16 cellular contexts compared by ENCODE assay signal in genomic region chr3:194841515-194841841, GRCh38.
DNase-seq lines count a peak whose midpoint lies in the region; ATAC-seq, FAIRE-seq and TF ChIP-seq lines count a peak whose summit lies in the region.
"Had no signal": no experiment of that assay in that cellular context is flagged by ENCODE, and none has a peak within 500 bp of the region (broad histone marks: within the 10 kb centered on the region; RNA-seq: fewer than 3 reads in every experiment).

No MANE protein-coding gene starts in this region.

- CTCF ChIA-PET in HCT116 (lab: Charles Lee): interaction anchor here (1.6 kb wide), 1 partner anchor 28 kb away, joined by 3 read pairs; no protein-coding TSS in a partner anchor

- H2AFZ ChIP-seq in HCT116 (ENCODE audit: low read depth, low read length, poor library complexity, severe bottlenecking) (no peak overlapping the region), smooth muscle cell (ENCODE audit: low read depth) (no peak overlapping the region)

- 83 to 93% (median 88%) methylated on average over 2 of the region's 2 CpGs for WGBS in heart left ventricle, 4 donors
- WGBS in right cardiac atrium: 66% methylated on average over 2 of the region's 2 CpGs
- WGBS in smooth muscle cell (ENCODE audit: low lambda C conversion rate): 45% methylated on average over 2 of the region's 2 CpGs

- BruUV-seq in HCT116 (replicated peaks; lab: Mats Ljungman, UMichigan): no TSS peak

- POLR2A ChIA-PET in HCT116 (lab: Charles Lee): no interaction called here

- H3K79me2 ChIP-seq in HCT116 (ENCODE audit: insufficient read depth, low read length) (no peaks in the 10 kb centered on the region), smooth muscle cell (ENCODE audit: low read depth) (no peaks in the 10 kb centered on the region)

- ATAC-seq in heart left ventricle (peak in 3 of 4 donors; percentile 14 to 25 (median 20)), Right ventricle myocardium superior (ENCODE audit: poor library complexity) (no peak), HCT116 (0 out of 2 replicates have a peak, but pooled peaks have one; percentile 11), right cardiac atrium (peak in 1 of 2 donors; percentile 25)

- no peak for FAIRE-seq in frontal cortex (lab: Jason Lieb, UNC)
- FAIRE-seq: GM12892 had no signal

- no peak overlapping the region for H3K4me3 ChIP-seq in heart left ventricle
- no peak overlapping the region for H3K4me3 ChIP-seq in HCT116 (replicated peaks in 1 of 2; ENCODE audit: low read depth in 1 of 2, low read length in 2 of 2)
- no peak overlapping the region for H3K4me3 ChIP-seq in right cardiac atrium (ENCODE audit: low read length)
- no peak overlapping the region for H3K4me3 ChIP-seq in smooth muscle cell
- H3K4me3 ChIP-seq: BLaER1, HAP-1 had no signal

- TF ChIP-seq RAD21 in HCT116 (IDR thresholded peaks at IDR 0.05; ENCODE audit: low read depth): no peak

- H3K27ac ChIP-seq in heart left ventricle: peak overlapping the region in 1 of 12 donors; percentile 49
- H3K27ac ChIP-seq in HCT116 (ENCODE audit: low read depth, low read length): no peak overlapping the region
- peak overlapping the region; percentile 63 for H3K27ac ChIP-seq in right cardiac atrium (ENCODE audit: low read length)
- H3K27ac ChIP-seq in smooth muscle cell (ENCODE audit: low read depth): peak overlapping the region; percentile 84
- H3K27ac ChIP-seq: 22Rv1, BLaER1, HL-60 had no signal

- no peak overlapping the region for H3K9ac ChIP-seq in HCT116 (ENCODE audit: low read length)
- peak overlapping the region; percentile 21 for H3K9ac ChIP-seq in smooth muscle cell (ENCODE audit: low read depth)
- H3K9ac ChIP-seq: BLaER1 had no signal

- RAD21 ChIA-PET in HCT116 (lab: Charles Lee; ENCODE audit: low non-redundant PET in 1 of 2, low total read pairs in 2 of 2, uncharacterized antibody in 2 of 2, unreplicated experiment in 2 of 2): no interaction called here

- H3K9me3 ChIP-seq in heart left ventricle (no peaks in the 10 kb centered on the region), HCT116 (ENCODE audit: control insufficient read depth in 1 of 2, insufficient read depth in 1 of 2, low read depth in 1 of 2, low read length in 2 of 2) (no peaks in the 10 kb centered on the region), right cardiac atrium (ENCODE audit: control insufficient read depth, low read length) (no peaks in the 10 kb centered on the region), smooth muscle cell (replicated peaks; ENCODE audit: low read depth) (no peaks in the 10 kb centered on the region)
- H3K9me3 ChIP-seq: HAP-1 had no signal

- TF ChIP-seq CTCF in heart left ventricle (IDR thresholded peaks at IDR 0.05): no peak
- no peak for TF ChIP-seq CTCF in HCT116 (IDR thresholded peaks at IDR 0.05 in 2 of 3, conservative IDR thresholded peaks at IDR 0.05 in 1 of 3; ENCODE audit: borderline replicate concordance in 1 of 3, insufficient read depth in 1 of 3, low read depth in 2 of 3, low read length in 2 of 3)
- no peak for TF ChIP-seq CTCF in smooth muscle cell (IDR thresholded peaks at IDR 0.05; ENCODE audit: borderline replicate concordance, insufficient read depth, poor library complexity, severe bottlenecking)

- H3K36me3 ChIP-seq in heart left ventricle (no peaks in the 10 kb centered on the region), HCT116 (ENCODE audit: control insufficient read depth in 1 of 2, insufficient read depth in 2 of 2, low read length in 2 of 2) (no peaks in the 10 kb centered on the region), smooth muscle cell (ENCODE audit: low read depth) (no peaks in the 10 kb centered on the region)
- H3K36me3 ChIP-seq: BLaER1, HAP-1 had no signal

- H3K4me2 ChIP-seq in HCT116 (ENCODE audit: low read length): no peak overlapping the region
- peak overlapping the region; percentile 68 for H3K4me2 ChIP-seq in smooth muscle cell
- H3K4me2 ChIP-seq: BLaER1 had no signal

- no peaks in the 10 kb centered on the region for H3K9me2 ChIP-seq in HCT116 (ENCODE audit: insufficient read depth)

- H4K20me1 ChIP-seq in HCT116 (ENCODE audit: insufficient read depth): no peaks in the 10 kb centered on the region
- no peaks in the 10 kb centered on the region for H4K20me1 ChIP-seq in smooth muscle cell (ENCODE audit: low read depth)
- H4K20me1 ChIP-seq: BLaER1 had no signal

- TF ChIP-seq POLR2A in heart left ventricle (IDR thresholded peaks at IDR 0.05): no peak
- no peak for TF ChIP-seq POLR2A in HCT116 (IDR thresholded peaks at IDR 0.05; ENCODE audit: borderline replicate concordance, extremely low read depth, insufficient read depth, insufficient read length)

- H3F3A ChIP-seq in smooth muscle cell (ENCODE audit: low read depth): peaks cover 6% of the 10 kb centered on the region

- no peak for DNase-seq in heart left ventricle
- no peak for DNase-seq in Right ventricle myocardium superior
- no peak for DNase-seq in HCT116 (ENCODE audit: low read depth, low spot score)
- no peak for DNase-seq in right cardiac atrium
- DNase-seq in smooth muscle cell (lab: John Stamatoyannopoulos, UW; ENCODE audit: unreplicated experiment): no peak
- no peak for DNase-seq in kidney glomerular epithelial cell (lab: John Stamatoyannopoulos, UW)
- no peak for DNase-seq in frontal cortex (ENCODE audit: low spot score in 2 of 2)
- DNase-seq: CD8-positive, alpha-beta memory T cell; DND-41; GDM1; GOT3 had no signal

- H3K27me3 ChIP-seq in heart left ventricle: no peaks in the 10 kb centered on the region
- no peaks in the 10 kb centered on the region for H3K27me3 ChIP-seq in HCT116 (ENCODE audit: insufficient read depth, low read length)
- no peaks in the 10 kb centered on the region for H3K27me3 ChIP-seq in right cardiac atrium (ENCODE audit: control insufficient read depth, insufficient read depth)
- no peaks in the 10 kb centered on the region for H3K27me3 ChIP-seq in smooth muscle cell (ENCODE audit: low read depth)
- H3K27me3 ChIP-seq: BLaER1 had no signal

- H3K4me1 ChIP-seq in heart left ventricle: peaks cover 0 to 15% (median 6%) of the 10 kb centered on the region in 12 donors
- peaks cover 0 to 8% of the 10 kb centered on the region in 2 experiments; a peak in 2 of 4 replicates for H3K4me1 ChIP-seq in HCT116 (ENCODE audit: control insufficient read depth in 1 of 2, insufficient read depth in 2 of 2, low read length in 2 of 2)
- H3K4me1 ChIP-seq in right cardiac atrium (ENCODE audit: control insufficient read depth, insufficient read depth, low read length): peaks cover 3% of the 10 kb centered on the region
- H3K4me1 ChIP-seq in smooth muscle cell (ENCODE audit: low read depth): peaks cover 5% of the 10 kb centered on the region
- H3K4me1 ChIP-seq: HAP-1 had no signal

- intact Hi-C loops in heart left ventricle (cut with DNase I): no loop called here
- intact Hi-C loops in Right ventricle myocardium superior (cut with DNase I): no loop called here
- intact Hi-C loops in HCT116 (cut with micrococcal nuclease): no loop called here
- intact Hi-C loops in right cardiac atrium (cut with DNase I): no loop called here

TF ChIP-seq in HCT116, 20 proteins besides CTCF, POLR2A, EP300 and RAD21:
- TF ChIP-seq ATF3 (IDR thresholded peaks at IDR 0.05) (no peak), CEBPB (IDR thresholded peaks at IDR 0.05; ENCODE audit: low read depth) (no peak), FOSL1 (IDR thresholded peaks at IDR 0.05; ENCODE audit: low read depth) (no peak), YY1 (IDR thresholded peaks at IDR 0.05; ENCODE audit: extremely low read depth, insufficient replicate concordance, low read depth, low read length) (no peak), ELF1 (IDR thresholded peaks at IDR 0.05; ENCODE audit: borderline replicate concordance, low read depth) (no peak), EZH2phosphoT487 (IDR thresholded peaks at IDR 0.05; ENCODE audit: borderline replicate concordance) (no peak)
- TF ChIP-seq, protein P1, sequence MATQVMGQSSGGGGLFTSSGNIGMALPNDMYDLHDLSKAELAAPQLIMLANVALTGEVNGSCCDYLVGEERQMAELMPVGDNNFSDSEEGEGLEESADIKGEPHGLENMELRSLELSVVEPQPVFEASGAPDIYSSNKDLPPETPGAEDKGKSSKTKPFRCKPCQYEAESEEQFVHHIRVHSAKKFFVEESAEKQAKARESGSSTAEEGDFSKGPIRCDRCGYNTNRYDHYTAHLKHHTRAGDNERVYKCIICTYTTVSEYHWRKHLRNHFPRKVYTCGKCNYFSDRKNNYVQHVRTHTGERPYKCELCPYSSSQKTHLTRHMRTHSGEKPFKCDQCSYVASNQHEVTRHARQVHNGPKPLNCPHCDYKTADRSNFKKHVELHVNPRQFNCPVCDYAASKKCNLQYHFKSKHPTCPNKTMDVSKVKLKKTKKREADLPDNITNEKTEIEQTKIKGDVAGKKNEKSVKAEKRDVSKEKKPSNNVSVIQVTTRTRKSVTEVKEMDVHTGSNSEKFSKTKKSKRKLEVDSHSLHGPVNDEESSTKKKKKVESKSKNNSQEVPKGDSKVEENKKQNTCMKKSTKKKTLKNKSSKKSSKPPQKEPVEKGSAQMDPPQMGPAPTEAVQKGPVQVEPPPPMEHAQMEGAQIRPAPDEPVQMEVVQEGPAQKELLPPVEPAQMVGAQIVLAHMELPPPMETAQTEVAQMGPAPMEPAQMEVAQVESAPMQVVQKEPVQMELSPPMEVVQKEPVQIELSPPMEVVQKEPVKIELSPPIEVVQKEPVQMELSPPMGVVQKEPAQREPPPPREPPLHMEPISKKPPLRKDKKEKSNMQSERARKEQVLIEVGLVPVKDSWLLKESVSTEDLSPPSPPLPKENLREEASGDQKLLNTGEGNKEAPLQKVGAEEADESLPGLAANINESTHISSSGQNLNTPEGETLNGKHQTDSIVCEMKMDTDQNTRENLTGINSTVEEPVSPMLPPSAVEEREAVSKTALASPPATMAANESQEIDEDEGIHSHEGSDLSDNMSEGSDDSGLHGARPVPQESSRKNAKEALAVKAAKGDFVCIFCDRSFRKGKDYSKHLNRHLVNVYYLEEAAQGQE (IDR thresholded peaks at IDR 0.05; ENCODE audit: low read depth): no peak
